18 cellular contexts compared by ENCODE assay signal in genomic region chr4:102217345-102217744, GRCh38.
A peak's percentile ranks its signal among the peaks of the same experiment; 100 is the strongest.
DNase-seq lines count a peak whose midpoint lies in the region; ATAC-seq and TF ChIP-seq lines count a peak whose summit lies in the region.
"Had no signal": no experiment of that assay in that cellular context is flagged by ENCODE, and none has a peak within 500 bp of the region (broad histone marks: within the 10 kb centered on the region; RNA-seq: fewer than 3 reads in every experiment).

No MANE protein-coding gene starts in this region.

- H3K36me3 ChIP-seq in left lung, result no peaks in the 10 kb centered on the region
- H3K36me3 ChIP-seq: SJCRH30 had no signal

- H3K27ac ChIP-seq in C4-2B, result peak overlapping the region; percentile 60; the same call in 1 of the 2 replicates
- H3K27ac ChIP-seq in left lung, result no peak overlapping the region
- H3K27ac ChIP-seq: KMS-11, RWPE1, SJCRH30 had no signal

- intact Hi-C loops in left lung (cut with DNase I) (no loop called here), left ventricle myocardium superior (cut with micrococcal nuclease) (no loop called here)

- H3K9me3 Mint-ChIP-seq in activated T-cell treated with anti-CD3 and anti-CD28 coated beads, Interleukin-2, amount 50 U/mL, for 72 hours, result peaks cover 0 to 2% of the 10 kb centered on the region in 2 donors

- H3K27ac Mint-ChIP-seq in activated T-cell treated with anti-CD3 and anti-CD28 coated beads, Interleukin-2, amount 50 U/mL, for 72 hours, result no peak overlapping the region
- H3K27ac Mint-ChIP-seq: CD4-positive, alpha-beta T cell had no signal

- H3K27me3 ChIP-seq in left lung, result no peaks in the 10 kb centered on the region
- H3K27me3 ChIP-seq: SJCRH30 had no signal

- H3K4me1 Mint-ChIP-seq in activated T-cell treated with anti-CD3 and anti-CD28 coated beads, Interleukin-2, amount 50 U/mL, for 72 hours (ENCODE audit: low read depth), result no peaks in the 10 kb centered on the region

- H3K4me1 ChIP-seq in left lung, result no peaks in the 10 kb centered on the region
- H3K4me1 ChIP-seq: SJCRH30 had no signal

- H3K36me3 Mint-ChIP-seq in activated T-cell treated with anti-CD3 and anti-CD28 coated beads, Interleukin-2, amount 50 U/mL, for 72 hours (ENCODE audit: insufficient read depth in 2 of 2), result peaks cover 0 to 2% of the 10 kb centered on the region in 2 donors

- no peaks in the 10 kb centered on the region for H3K9me3 ChIP-seq in left lung
- H3K9me3 ChIP-seq: SJCRH30 had no signal

- H3K4me3 ChIP-seq in LNCaP clone FGC (ENCODE audit: low read depth, low read length), result no peak overlapping the region
- H3K4me3 ChIP-seq in left lung, result no peak overlapping the region
- H3K4me3 ChIP-seq: SJCRH30 had no signal

- peak; percentile 62 for ATAC-seq in left lung
- ATAC-seq in left ventricle myocardium superior, result no peak
- ATAC-seq in activated T-cell treated with anti-CD3 and anti-CD28 coated beads, Interleukin-2, amount 50 U/mL, for 72 hours (replicated peaks in 1 of 2), result no peak
- ATAC-seq: HepG2 had no signal

- peaks cover 6% of the 10 kb centered on the region for H3K27me3 Mint-ChIP-seq in activated T-cell treated with anti-CD3 and anti-CD28 coated beads, Interleukin-2, amount 50 U/mL, for 72 hours (ENCODE audit: low read depth)

- DNase-seq in LNCaP clone FGC (ENCODE audit: low read depth) (peak; percentile 83), cerebellar cortex (ENCODE audit: low spot score) (peak; percentile 12), left lung (no peak), activated T-cell treated with anti-CD3 and anti-CD28 coated beads for 4 hours (no peak), left ventricle myocardium superior (no peak), HCEC 1CT (no peak)
- DNase-seq in activated T-cell treated with anti-CD3 and anti-CD28 coated beads, Interleukin-2, amount 50 U/mL, for 72 hours, result no peak
- DNase-seq: ACHN; CD4-positive, alpha-beta T cell; NCI-H1105 treated with DMSO at 0.1 percent for 48 hours; NCI-H187; NCI-H2171; NCI-H510A treated with DMSO at 0.1 percent for 48 hours; SJCRH30 had no signal

- TF ChIP-seq CTCF in C4-2B (conservative IDR thresholded peaks at IDR 0.05), result no peak
- no peak for TF ChIP-seq CTCF in LNCaP clone FGC (IDR thresholded peaks at IDR 0.05; ENCODE audit: control insufficient read depth, extremely low read depth, insufficient read depth)
- TF ChIP-seq CTCF in left lung (IDR thresholded peaks at IDR 0.05), result no peak

- H3K4me3 Mint-ChIP-seq in activated T-cell treated with anti-CD3 and anti-CD28 coated beads, Interleukin-2, amount 50 U/mL, for 72 hours, result no peak overlapping the region
- H3K4me3 Mint-ChIP-seq: CD4-positive, alpha-beta T cell had no signal

Comparison
In these comparisons a context has a peak if more than half of its experiments do, and no peak if none do; other contexts are left out.
1. DNase-seq: peak in LNCaP clone FGC (single experiment) and cerebellar cortex (single experiment); none in left lung (0 of 2), activated T-cell treated with anti-CD3 and anti-CD28 coated beads for 4 hours (single experiment), left ventricle myocardium superior (single experiment), activated T-cell treated with anti-CD3 and anti-CD28 coated beads, Interleukin-2, amount 50 U/mL, for 72 hours (0 of 2) and HCEC 1CT (single experiment).